In the genomic region with DNA sequence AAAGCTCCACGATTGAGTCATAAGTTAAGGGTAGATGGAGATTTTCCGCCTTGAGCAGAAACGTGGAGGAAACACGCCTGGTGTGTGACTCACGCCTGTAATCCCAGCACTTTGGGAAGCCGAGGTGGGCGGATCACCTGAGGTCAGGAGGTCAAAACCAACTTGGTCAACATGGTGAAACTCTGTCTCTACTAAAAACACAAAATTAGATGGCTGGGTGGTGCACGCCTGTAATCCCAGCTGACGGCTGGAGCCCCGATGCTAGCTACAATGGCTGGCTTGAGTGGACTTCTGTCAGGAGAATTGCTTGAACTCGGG, we compare ENCODE assay signal across 13 cellular contexts. TPM values are rescaled to one million over a fixed set of nuclear protein-coding genes. Genes with fewer than 3 reads are reported as not detected.
DNase-seq lines count a peak whose midpoint lies in the region; FAIRE-seq and TF ChIP-seq lines count a peak whose summit lies in the region.
"Had no signal": no experiment of that assay in that cellular context is flagged by ENCODE, and none has a peak within 500 bp of the region (broad histone marks: within the 10 kb centered on the region; RNA-seq: fewer than 3 reads in every experiment).

No MANE protein-coding gene starts in this region.

- H3K27me3 Mint-ChIP-seq in T-helper 2 cell treated with Interferon-gamma antibody and Interleukin-4, amounts not matched to agents 5 μg/mL and 100 μg/mL, for 36 hours (ENCODE audit: low read depth), result no peaks in the 10 kb centered on the region

- H3K27ac ChIP-seq in endothelial cell of umbilical vein (ENCODE audit: insufficient read depth, low read depth, low read length) (no peak overlapping the region), osteoblast (ENCODE audit: low read depth, low read length) (no peak overlapping the region), SJCRH30 (no peak overlapping the region)
- H3K27ac ChIP-seq: KMS-11, tibial artery had no signal

- no peak overlapping the region for H3K9ac ChIP-seq in endothelial cell of umbilical vein (replicated peaks; ENCODE audit: extremely low read depth, insufficient read depth, low read length)
- H3K9ac ChIP-seq: KMS-11 had no signal

- H4K20me1 ChIP-seq in endothelial cell of umbilical vein (replicated peaks; ENCODE audit: control insufficient read depth, extremely low read depth, insufficient read depth, low read length) (no peaks in the 10 kb centered on the region), osteoblast (ENCODE audit: insufficient read depth, low read length) (peaks cover 9% of the 10 kb centered on the region)

- CTCF ChIA-PET in endothelial cell of umbilical vein (lab: Charles Lee), result interaction anchor here (1.1 to 1.7 kb wide), 2 partner anchors 15 to 28 kb away, joined by 3 to 4 read pairs; no protein-coding TSS in a partner anchor

- H3K4me1 ChIP-seq in endothelial cell of umbilical vein (ENCODE audit: control insufficient read depth, extremely low read depth, insufficient read depth, low read length) (peaks cover 12% of the 10 kb centered on the region), osteoblast (ENCODE audit: insufficient read depth, low read length) (no peaks in the 10 kb centered on the region), SJCRH30 (peaks cover 11% of the 10 kb centered on the region; the same call in 1 of the 2 replicates)
- H3K4me1 ChIP-seq: tibial artery had no signal

- peaks cover 11% of the 10 kb centered on the region for H3K4me1 Mint-ChIP-seq in T-helper 2 cell treated with Interferon-gamma antibody and Interleukin-4, amounts not matched to agents 5 μg/mL and 100 μg/mL, for 36 hours (ENCODE audit: low read depth)

- dilution Hi-C loops in endothelial cell of umbilical vein (cut with MboI; ENCODE audit: extremely low pct_ligation_motif_present, low sequenced_read_pairs), result no loop called here

- DNase-seq in H4 (ENCODE audit: low spot score), result peak; percentile 42
- peak; percentile 44 for DNase-seq in MG63
- no peak for DNase-seq in endothelial cell of umbilical vein (ENCODE audit: low read depth, low spot score)
- DNase-seq in osteoblast (ENCODE audit: insufficient read length, low spot score, missing footprints), result peak; percentile 96
- DNase-seq in T-helper 2 cell treated with Interferon-gamma antibody and Interleukin-4, amounts not matched to agents 5 μg/mL and 100 μg/mL, for 36 hours (ENCODE audit: low spot score), result no peak
- DNase-seq in SJCRH30, result no peak
- no peak for DNase-seq in cerebellar nuclear complex (lab: John Stamatoyannopoulos, UW)
- DNase-seq in SHP77 treated with DMSO at 0.1 percent for 48 hours (lab: John Stamatoyannopoulos, UW), result no peak
- DNase-seq: activated T-cell treated with anti-CD3 and anti-CD28 coated beads, Interleukin-2, amount 50 U/mL, for 72 hours; NCI-H2081 treated with DMSO at 0.1 percent for 48 hours; tibial artery had no signal

- peak; percentile 86 for FAIRE-seq in endothelial cell of umbilical vein (lab: Jason Lieb, UNC)

- no peak overlapping the region for H2AFZ ChIP-seq in endothelial cell of umbilical vein (ENCODE audit: low read depth, low read length)
- H2AFZ ChIP-seq in osteoblast (ENCODE audit: low read length), result no peak overlapping the region

- H3K36me3 Mint-ChIP-seq in T-helper 2 cell treated with Interferon-gamma antibody and Interleukin-4, amounts not matched to agents 5 μg/mL and 100 μg/mL, for 36 hours (ENCODE audit: low read depth), result peaks cover 5% of the 10 kb centered on the region

- POLR2A ChIA-PET in endothelial cell of umbilical vein (lab: Charles Lee), result no interaction called here

- no TSS peak for BruUV-seq in endothelial cell of umbilical vein (replicated peaks; lab: Mats Ljungman, UMichigan)

- H3K4me3 Mint-ChIP-seq in T-helper 2 cell treated with Interferon-gamma antibody and Interleukin-4, amounts not matched to agents 5 μg/mL and 100 μg/mL, for 36 hours, result no peak overlapping the region
- H3K4me3 Mint-ChIP-seq: activated T-cell treated with anti-CD3 and anti-CD28 coated beads, Interleukin-2, amount 50 U/mL, for 72 hours; brain had no signal

- no peak overlapping the region for H3K4me3 ChIP-seq in MG63
- H3K4me3 ChIP-seq in endothelial cell of umbilical vein (replicated peaks in 1 of 3; ENCODE audit: insufficient read depth in 1 of 3, low read depth in 1 of 3, low read length in 3 of 3), result no peak overlapping the region
- H3K4me3 ChIP-seq in osteoblast (ENCODE audit: insufficient read depth, low read length), result no peak overlapping the region
- H3K4me3 ChIP-seq in SJCRH30, result no peak overlapping the region
- H3K4me3 ChIP-seq: tibial artery had no signal

- no peaks in the 10 kb centered on the region for H3K9me1 ChIP-seq in endothelial cell of umbilical vein (replicated peaks; ENCODE audit: control insufficient read depth, extremely low read depth, insufficient read depth, low read length)

- intact Hi-C loops in endothelial cell of umbilical vein (cut with micrococcal nuclease), result no loop called here

- H3K27me3 ChIP-seq in MG63, result no peaks in the 10 kb centered on the region
- H3K27me3 ChIP-seq in endothelial cell of umbilical vein (ENCODE audit: control insufficient read depth in 2 of 2, insufficient read depth in 2 of 2, low read length in 2 of 2), result no peaks in the 10 kb centered on the region
- no peaks in the 10 kb centered on the region for H3K27me3 ChIP-seq in osteoblast (ENCODE audit: insufficient read depth, low read length)
- no peaks in the 10 kb centered on the region for H3K27me3 ChIP-seq in SJCRH30
- H3K27me3 ChIP-seq: tibial artery had no signal

- TF ChIP-seq POLR2A in endothelial cell of umbilical vein (IDR thresholded peaks at IDR 0.05; ENCODE audit: low read depth, low read length), result no peak

- no peaks in the 10 kb centered on the region for H3K9me3 ChIP-seq in MG63
- no peaks in the 10 kb centered on the region for H3K9me3 ChIP-seq in endothelial cell of umbilical vein (replicated peaks; ENCODE audit: control insufficient read depth, insufficient read depth, low read length)
- no peaks in the 10 kb centered on the region for H3K9me3 ChIP-seq in osteoblast (ENCODE audit: low read depth, low read length)
- H3K9me3 ChIP-seq in SJCRH30 (replicated peaks), result no peaks in the 10 kb centered on the region
- H3K9me3 ChIP-seq: tibial artery had no signal

- no peak overlapping the region for H3K27ac Mint-ChIP-seq in T-helper 2 cell treated with Interferon-gamma antibody and Interleukin-4, amounts not matched to agents 5 μg/mL and 100 μg/mL, for 36 hours
- H3K27ac Mint-ChIP-seq: activated T-cell treated with anti-CD3 and anti-CD28 coated beads, Interleukin-2, amount 50 U/mL, for 72 hours; brain had no signal

- TF ChIP-seq CTCF in endothelial cell of umbilical vein (IDR thresholded peaks at IDR 0.05; ENCODE audit: extremely low read depth in 1 of 2, insufficient read depth in 1 of 2, low read depth in 1 of 2, low read length in 2 of 2) (no peak), osteoblast (IDR thresholded peaks at IDR 0.05; ENCODE audit: extremely low read depth, low read depth, low read length) (no peak)

- H3K9me3 Mint-ChIP-seq in T-helper 2 cell treated with Interferon-gamma antibody and Interleukin-4, amounts not matched to agents 5 μg/mL and 100 μg/mL, for 36 hours, result no peaks in the 10 kb centered on the region
- H3K9me3 Mint-ChIP-seq: activated T-cell treated with anti-CD3 and anti-CD28 coated beads, Interleukin-2, amount 50 U/mL, for 72 hours; brain had no signal

- no peak overlapping the region for H3K4me2 ChIP-seq in endothelial cell of umbilical vein (ENCODE audit: insufficient read depth, low read length)
- no peak overlapping the region for H3K4me2 ChIP-seq in osteoblast (ENCODE audit: insufficient read depth, low read length)
- H3K4me2 ChIP-seq: KMS-11 had no signal

- H3K79me2 ChIP-seq in endothelial cell of umbilical vein (ENCODE audit: control insufficient read depth, insufficient read depth, low read length) (no peaks in the 10 kb centered on the region), osteoblast (ENCODE audit: insufficient read depth, low read length) (no peaks in the 10 kb centered on the region)

- H3K36me3 ChIP-seq in MG63 (peaks cover 11% of the 10 kb centered on the region; the same call in 1 of the 2 replicates), endothelial cell of umbilical vein (ENCODE audit: control insufficient read depth in 2 of 2, extremely low read depth in 1 of 2, insufficient read depth in 2 of 2, low read length in 2 of 2) (peaks cover 2 to 15% of the 10 kb centered on the region in 2 experiments), osteoblast (ENCODE audit: insufficient read depth, low read length) (peaks cover 27% of the 10 kb centered on the region), SJCRH30 (no peaks in the 10 kb centered on the region)

RNA-seq across cellular contexts. Expression of gene DGCR8, which starts 17.3 kb away (rescaled TPM):
- 9.2 and 11.4 TPM in 2 replicates for total RNA-seq in H4 (2014; rRNA removed; shearing (Covaris generic))
- total RNA-seq in MG63 (2014; rRNA removed; shearing (Covaris generic); ENCODE audit: low replicate concordance), result 16.3 and 31.0 TPM in 2 replicates
- total RNA-seq in endothelial cell of umbilical vein (64.2 and 69.7 TPM in 2 replicates), osteoblast (25.9 and 44.2 TPM in 2 replicates)
- polyA plus RNA-seq in endothelial cell of umbilical vein, result 30.7 and 32.7 TPM in 2 replicates
- 19.3 and 20.7 TPM in 2 replicates for polyA plus RNA-seq in endothelial cell of umbilical vein (2011; cell fraction: cytosol; rRNA removed)
- polyA plus RNA-seq in endothelial cell of umbilical vein (2011; cell fraction: nucleus; rRNA removed), result 204 and 207 TPM in 2 replicates
- polyA plus RNA-seq in endothelial cell of umbilical vein (2012), result 23.8 and 25.5 TPM in 2 replicates
- polyA minus RNA-seq in endothelial cell of umbilical vein, result 46.3 and 55.3 TPM in 2 replicates
- 13.1 TPM for polyA minus RNA-seq in endothelial cell of umbilical vein (2011; cell fraction: cytosol; rRNA and poly(A)+ RNA removed)
- 69.8 and 77.2 TPM in 2 replicates for polyA minus RNA-seq in endothelial cell of umbilical vein (2011; cell fraction: nucleus; rRNA and poly(A)+ RNA removed)
- 30.0 and 39.3 TPM in 2 replicates for total RNA-seq in SJCRH30 (2014; rRNA removed; shearing (Covaris generic))

RNA-seq across cellular contexts. Expression of gene TANGO2, which starts 41.8 kb away (rescaled TPM):
- total RNA-seq in H4 (2014; rRNA removed; shearing (Covaris generic)), result 20.6 and 29.3 TPM in 2 replicates
- 21.0 and 54.2 TPM in 2 replicates for total RNA-seq in MG63 (2014; rRNA removed; shearing (Covaris generic); ENCODE audit: low replicate concordance)
- 33.2 and 40.0 TPM in 2 replicates for total RNA-seq in endothelial cell of umbilical vein
- polyA plus RNA-seq in endothelial cell of umbilical vein, result 49.3 and 59.5 TPM in 2 replicates
- polyA plus RNA-seq in endothelial cell of umbilical vein (2011; cell fraction: cytosol; rRNA removed), result 34.3 and 36.5 TPM in 2 replicates
- 48.4 and 53.3 TPM in 2 replicates for polyA plus RNA-seq in endothelial cell of umbilical vein (2011; cell fraction: nucleus; rRNA removed)
- polyA plus RNA-seq in endothelial cell of umbilical vein (2012), result 20.4 and 20.9 TPM in 2 replicates
- 82.2 and 90.8 TPM in 2 replicates for polyA minus RNA-seq in endothelial cell of umbilical vein
- polyA minus RNA-seq in endothelial cell of umbilical vein (2011; cell fraction: cytosol; rRNA and poly(A)+ RNA removed), result 10.1 TPM
- 22.9 and 23.8 TPM in 2 replicates for polyA minus RNA-seq in endothelial cell of umbilical vein (2011; cell fraction: nucleus; rRNA and poly(A)+ RNA removed)
- 41.8 and 43.8 TPM in 2 replicates for total RNA-seq in osteoblast
- total RNA-seq in SJCRH30 (2014; rRNA removed; shearing (Covaris generic)), result 8.1 and 9.4 TPM in 2 replicates

RNA-seq across cellular contexts. Expression of gene ARVCF, which starts 46.1 kb away (rescaled TPM):
- total RNA-seq in H4 (2014; rRNA removed; shearing (Covaris generic)), result 0.58 and 1.8 TPM in 2 replicates
- total RNA-seq in MG63 (2014; rRNA removed; shearing (Covaris generic); ENCODE audit: low replicate concordance), result 2.2 and 3.8 TPM in 2 replicates
- total RNA-seq in endothelial cell of umbilical vein (105 and 109 TPM in 2 replicates), osteoblast (19.7 and 27.1 TPM in 2 replicates)
- 81.3 and 83.6 TPM in 2 replicates for polyA plus RNA-seq in endothelial cell of umbilical vein
- 30.5 and 49.1 TPM in 2 replicates for polyA plus RNA-seq in endothelial cell of umbilical vein (2011; cell fraction: cytosol; rRNA removed)
- 288 and 295 TPM in 2 replicates for polyA plus RNA-seq in endothelial cell of umbilical vein (2011; cell fraction: nucleus; rRNA removed)
- polyA plus RNA-seq in endothelial cell of umbilical vein (2012), result 22.8 and 27.5 TPM in 2 replicates
- 43.0 and 52.9 TPM in 2 replicates for polyA minus RNA-seq in endothelial cell of umbilical vein
- 1.7 TPM for polyA minus RNA-seq in endothelial cell of umbilical vein (2011; cell fraction: cytosol; rRNA and poly(A)+ RNA removed)
- polyA minus RNA-seq in endothelial cell of umbilical vein (2011; cell fraction: nucleus; rRNA and poly(A)+ RNA removed), result 58.2 and 105 TPM in 2 replicates
- 4.2 and 9.0 TPM in 2 replicates for total RNA-seq in SJCRH30 (2014; rRNA removed; shearing (Covaris generic))

RNA-seq across cellular contexts. Expression of gene RANBP1, which starts 53.2 kb away (rescaled TPM):
- 623 and 731 TPM in 2 replicates for total RNA-seq in H4 (2014; rRNA removed; shearing (Covaris generic))
- 841 and 1,160 TPM in 2 replicates for total RNA-seq in MG63 (2014; rRNA removed; shearing (Covaris generic); ENCODE audit: low replicate concordance)
- total RNA-seq in endothelial cell of umbilical vein, result 237 and 247 TPM in 2 replicates
- 144 and 228 TPM in 2 replicates for polyA plus RNA-seq in endothelial cell of umbilical vein
- polyA plus RNA-seq in endothelial cell of umbilical vein (2011; cell fraction: cytosol; rRNA removed), result 367 and 491 TPM in 2 replicates
- polyA plus RNA-seq in endothelial cell of umbilical vein (2011; cell fraction: nucleus; rRNA removed), result 232 and 275 TPM in 2 replicates
- 152 and 208 TPM in 2 replicates for polyA plus RNA-seq in endothelial cell of umbilical vein (2012)
- polyA minus RNA-seq in endothelial cell of umbilical vein, result 161 and 163 TPM in 2 replicates
- 170 TPM for polyA minus RNA-seq in endothelial cell of umbilical vein (2011; cell fraction: cytosol; rRNA and poly(A)+ RNA removed)
- 36.4 and 38.4 TPM in 2 replicates for polyA minus RNA-seq in endothelial cell of umbilical vein (2011; cell fraction: nucleus; rRNA and poly(A)+ RNA removed)
- 78.4 and 85.8 TPM in 2 replicates for total RNA-seq in osteoblast
- total RNA-seq in SJCRH30 (2014; rRNA removed; shearing (Covaris generic)), result 624 and 627 TPM in 2 replicates

RNA-seq across cellular contexts. Expression of gene TRMT2A, which starts 54.3 kb away (rescaled TPM):
- 12.2 and 16.6 TPM in 2 replicates for total RNA-seq in H4 (2014; rRNA removed; shearing (Covaris generic))
- total RNA-seq in MG63 (2014; rRNA removed; shearing (Covaris generic); ENCODE audit: low replicate concordance), result 39.4 and 43.4 TPM in 2 replicates
- total RNA-seq in endothelial cell of umbilical vein, result 50.5 and 51.2 TPM in 2 replicates
- polyA plus RNA-seq in endothelial cell of umbilical vein, result 61.9 and 73.2 TPM in 2 replicates
- 22.6 and 30.9 TPM in 2 replicates for polyA plus RNA-seq in endothelial cell of umbilical vein (2011; cell fraction: cytosol; rRNA removed)
- 236 and 254 TPM in 2 replicates for polyA plus RNA-seq in endothelial cell of umbilical vein (2011; cell fraction: nucleus; rRNA removed)
- 26.5 and 28.9 TPM in 2 replicates for polyA plus RNA-seq in endothelial cell of umbilical vein (2012)
- 39.2 and 46.6 TPM in 2 replicates for polyA minus RNA-seq in endothelial cell of umbilical vein
- polyA minus RNA-seq in endothelial cell of umbilical vein (2011; cell fraction: cytosol; rRNA and poly(A)+ RNA removed), result 42.8 TPM
- 43.1 and 69.8 TPM in 2 replicates for polyA minus RNA-seq in endothelial cell of umbilical vein (2011; cell fraction: nucleus; rRNA and poly(A)+ RNA removed)
- total RNA-seq in osteoblast, result 35.9 and 43.8 TPM in 2 replicates
- total RNA-seq in SJCRH30 (2014; rRNA removed; shearing (Covaris generic)), result 23.6 and 28.3 TPM in 2 replicates

Comparison
In these comparisons a context has a peak if more than half of its experiments do, and no peak if none do; other contexts are left out.
1. DNase-seq: peak in H4 (single experiment), MG63 (single experiment) and osteoblast (single experiment); none in endothelial cell of umbilical vein (single experiment), T-helper 2 cell treated with Interferon-gamma antibody and Interleukin-4, amounts not matched to agents 5 μg/mL and 100 μg/mL, for 36 hours (single experiment), SJCRH30 (0 of 2), cerebellar nuclear complex (0 of 2) and SHP77 treated with DMSO at 0.1 percent for 48 hours (single experiment).